15 cellular contexts compared by ENCODE assay signal in genomic region chr2:202758128-202758527, GRCh38.
DNase-seq lines count a peak whose midpoint lies in the region; ATAC-seq and TF ChIP-seq lines count a peak whose summit lies in the region.
"Had no signal": no experiment of that assay in that cellular context is flagged by ENCODE, and none has a peak within 500 bp of the region (broad histone marks: within the 10 kb centered on the region; RNA-seq: fewer than 3 reads in every experiment).

No MANE protein-coding gene starts in this region.

- ATAC-seq in activated naive CD8-positive, alpha-beta T cell treated with anti-CD3 and anti-CD28 coated beads, Interleukin-2, amount 50 U/mL, for 24 hours = no peak
- ATAC-seq in heart left ventricle = no peak
- ATAC-seq: HCT116 had no signal

- peaks cover 40% of the 10 kb centered on the region for H3K4me1 Mint-ChIP-seq in activated naive CD8-positive, alpha-beta T cell treated with anti-CD3 and anti-CD28 coated beads for 36 hours
- H3K4me1 Mint-ChIP-seq in activated naive CD8-positive, alpha-beta T cell treated with anti-CD3 and anti-CD28 coated beads, Interleukin-2, amount 50 U/mL, for 24 hours = peaks cover 30% of the 10 kb centered on the region
- H3K4me1 Mint-ChIP-seq in nephron progenitor cell (peaks cover 11% of the 10 kb centered on the region), type B pancreatic cell (ENCODE audit: unreplicated experiment) (peaks cover 12% of the 10 kb centered on the region), MCF 10A (ENCODE audit: insufficient read depth, unreplicated experiment) (peaks cover 5% of the 10 kb centered on the region)

- DNase-seq in activated naive CD8-positive, alpha-beta T cell treated with anti-CD3 and anti-CD28 coated beads for 36 hours = no peak
- DNase-seq in activated naive CD8-positive, alpha-beta T cell treated with anti-CD3 and anti-CD28 coated beads, Interleukin-2, amount 50 U/mL, for 24 hours = no peak
- DNase-seq in fibroblast of villous mesenchyme (ENCODE audit: low read depth) = peak; percentile 54
- DNase-seq in nephron progenitor cell = no peak
- DNase-seq in type B pancreatic cell (ENCODE audit: extremely low spot score, unreplicated experiment) = no peak
- DNase-seq in MCF 10A (ENCODE audit: unreplicated experiment) = no peak
- no peak for DNase-seq in heart left ventricle
- no peak for DNase-seq in HuH-7.5 (ENCODE audit: low spot score)
- DNase-seq: ACHN; Calu3; CD4-positive, CD25-positive, alpha-beta regulatory T cell; DMS 273 treated with DMSO at 0.1 percent for 48 hours; GM23248 had no signal

- H3K9me3 Mint-ChIP-seq in activated naive CD8-positive, alpha-beta T cell treated with anti-CD3 and anti-CD28 coated beads for 36 hours = peaks cover 9% of the 10 kb centered on the region
- H3K9me3 Mint-ChIP-seq in activated naive CD8-positive, alpha-beta T cell treated with anti-CD3 and anti-CD28 coated beads, Interleukin-2, amount 50 U/mL, for 24 hours = peaks cover 6% of the 10 kb centered on the region
- peaks cover 11% of the 10 kb centered on the region for H3K9me3 Mint-ChIP-seq in nephron progenitor cell
- peaks cover 5% of the 10 kb centered on the region for H3K9me3 Mint-ChIP-seq in type B pancreatic cell
- no peaks in the 10 kb centered on the region for H3K9me3 Mint-ChIP-seq in MCF 10A (ENCODE audit: unreplicated experiment)

- intact Hi-C loops in MCF 10A (cut with micrococcal nuclease) (loop anchor here (10.0 kb wide), 1 partner anchor 117 kb away; the partner anchor contains the start of gene ICA1L), heart left ventricle (cut with DNase I) (no loop called here)

- peaks cover 0 to under 1% (median 0%) of the 10 kb centered on the region in 12 donors for H3K4me1 ChIP-seq in heart left ventricle

- no peaks in the 10 kb centered on the region for H3K27me3 ChIP-seq in heart left ventricle
- H3K27me3 ChIP-seq: BLaER1 treated with 17β-estradiol and CSF1 and Interleukin-3, amounts not matched to agents 10 nM and 100 nM had no signal

- no peak for TF ChIP-seq POLR2A in heart left ventricle (IDR thresholded peaks at IDR 0.05)

- H3K27me3 Mint-ChIP-seq in activated naive CD8-positive, alpha-beta T cell treated with anti-CD3 and anti-CD28 coated beads for 36 hours = no peaks in the 10 kb centered on the region
- no peaks in the 10 kb centered on the region for H3K27me3 Mint-ChIP-seq in activated naive CD8-positive, alpha-beta T cell treated with anti-CD3 and anti-CD28 coated beads, Interleukin-2, amount 50 U/mL, for 24 hours
- H3K27me3 Mint-ChIP-seq in nephron progenitor cell (ENCODE audit: low read depth, poor library complexity) (peaks cover 3% of the 10 kb centered on the region), type B pancreatic cell (no peaks in the 10 kb centered on the region), MCF 10A (ENCODE audit: insufficient read depth, unreplicated experiment) (no peaks in the 10 kb centered on the region)
- H3K27me3 Mint-ChIP-seq: CD4-positive, CD25-positive, alpha-beta regulatory T cell had no signal

- WGBS in heart left ventricle, 4 donors = 85 to 86% (median 86%) methylated on average over 4 of the region's 4 CpGs

- H3K36me3 Mint-ChIP-seq in activated naive CD8-positive, alpha-beta T cell treated with anti-CD3 and anti-CD28 coated beads for 36 hours = peaks cover 51% of the 10 kb centered on the region
- H3K36me3 Mint-ChIP-seq in activated naive CD8-positive, alpha-beta T cell treated with anti-CD3 and anti-CD28 coated beads, Interleukin-2, amount 50 U/mL, for 24 hours (ENCODE audit: low read depth) = peaks cover 21% of the 10 kb centered on the region
- peaks cover 91% of the 10 kb centered on the region for H3K36me3 Mint-ChIP-seq in nephron progenitor cell (ENCODE audit: low read depth)
- H3K36me3 Mint-ChIP-seq in type B pancreatic cell = peaks cover 44% of the 10 kb centered on the region
- peaks cover 12% of the 10 kb centered on the region for H3K36me3 Mint-ChIP-seq in MCF 10A (ENCODE audit: insufficient read depth, unreplicated experiment)

- no TSS peak for BruUV-seq in MCF 10A (replicated peaks; lab: Mats Ljungman, UMichigan)

- H3K4me3 ChIP-seq in fibroblast of villous mesenchyme (ENCODE audit: low read depth, low read length) (no peak overlapping the region), heart left ventricle (no peak overlapping the region)
- H3K4me3 ChIP-seq: BLaER1 treated with 17β-estradiol and CSF1 and Interleukin-3, amounts not matched to agents 10 nM and 100 nM; GM23248 had no signal

- H3K4me3 Mint-ChIP-seq in activated naive CD8-positive, alpha-beta T cell treated with anti-CD3 and anti-CD28 coated beads for 36 hours = no peak overlapping the region
- no peak overlapping the region for H3K4me3 Mint-ChIP-seq in activated naive CD8-positive, alpha-beta T cell treated with anti-CD3 and anti-CD28 coated beads, Interleukin-2, amount 50 U/mL, for 24 hours
- H3K4me3 Mint-ChIP-seq in nephron progenitor cell = no peak overlapping the region
- no peak overlapping the region for H3K4me3 Mint-ChIP-seq in type B pancreatic cell
- H3K4me3 Mint-ChIP-seq in MCF 10A (ENCODE audit: unreplicated experiment) = no peak overlapping the region
- H3K4me3 Mint-ChIP-seq: CD4-positive, CD25-positive, alpha-beta regulatory T cell had no signal

- no peak for TF ChIP-seq CTCF in fibroblast of villous mesenchyme (IDR thresholded peaks at IDR 0.05; ENCODE audit: insufficient read depth, low read depth, low read length)
- no peak for TF ChIP-seq CTCF in nephron progenitor cell (IDR thresholded peaks at IDR 0.05)
- no peak for TF ChIP-seq CTCF in type B pancreatic cell (conservative IDR thresholded peaks at IDR 0.05)
- TF ChIP-seq CTCF in MCF 10A (IDR thresholded peaks at IDR 0.05; ENCODE audit: unreplicated experiment) = no peak
- TF ChIP-seq CTCF in heart left ventricle (IDR thresholded peaks at IDR 0.05) = no peak

- peak overlapping the region; percentile 25 for H3K27ac Mint-ChIP-seq in activated naive CD8-positive, alpha-beta T cell treated with anti-CD3 and anti-CD28 coated beads for 36 hours
- no peak overlapping the region for H3K27ac Mint-ChIP-seq in activated naive CD8-positive, alpha-beta T cell treated with anti-CD3 and anti-CD28 coated beads, Interleukin-2, amount 50 U/mL, for 24 hours
- H3K27ac Mint-ChIP-seq in nephron progenitor cell = peak overlapping the region; percentile 78
- peak overlapping the region; percentile 81 for H3K27ac Mint-ChIP-seq in type B pancreatic cell
- H3K27ac Mint-ChIP-seq in MCF 10A (ENCODE audit: low read depth, unreplicated experiment) = no peak overlapping the region

- peaks cover 0 to 57% (median 29%) of the 10 kb centered on the region in 9 donors for H3K36me3 ChIP-seq in heart left ventricle

- H3K9me3 ChIP-seq in heart left ventricle = peaks cover 0 to 5% (median 0%) of the 10 kb centered on the region in 12 donors

- H3K27ac ChIP-seq in heart left ventricle = no peak overlapping the region
- H3K27ac ChIP-seq: BLaER1 treated with 17β-estradiol and CSF1 and Interleukin-3, amounts not matched to agents 10 nM and 100 nM; GM23248 had no signal

- POLR2A ChIA-PET in MCF 10A (lab: Yijun Ruan, JAX) = no interaction called here

- CTCF ChIA-PET in MCF 10A (lab: Yijun Ruan, JAX) = interaction anchor here (0.6 kb wide), 1 partner anchor 37 kb away, joined by 3 read pairs; no protein-coding TSS in a partner anchor

Comparison
In these comparisons a context has a peak if more than half of its experiments do, and no peak if none do; other contexts are left out.
1. H3K27ac Mint-ChIP-seq: peak in activated naive CD8-positive, alpha-beta T cell treated with anti-CD3 and anti-CD28 coated beads for 36 hours (single experiment), nephron progenitor cell (single experiment) and type B pancreatic cell (single experiment); none in activated naive CD8-positive, alpha-beta T cell treated with anti-CD3 and anti-CD28 coated beads, Interleukin-2, amount 50 U/mL, for 24 hours (single experiment) and MCF 10A (single experiment).